28 cellular contexts compared by ENCODE assay signal in the genomic region with DNA sequence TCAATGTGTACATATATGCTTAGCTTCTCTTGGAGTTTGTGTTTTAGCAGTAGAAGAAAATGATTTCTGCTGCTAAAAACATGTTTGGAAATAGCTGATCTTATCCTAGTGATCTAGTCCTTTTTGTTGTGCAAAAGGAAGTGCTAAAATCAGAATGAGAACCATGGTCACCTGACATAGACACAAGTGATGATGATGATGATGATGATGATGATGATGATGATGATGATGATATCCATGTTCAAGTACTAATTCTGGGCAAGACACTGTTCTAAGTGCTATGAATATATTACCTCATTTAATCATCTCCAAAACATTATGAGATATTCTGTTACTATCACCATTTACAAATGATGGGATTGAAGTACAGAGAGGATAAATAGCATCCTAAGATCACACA.
"Had no signal": no experiment of that assay in that cellular context is flagged by ENCODE, and none has a peak within 500 bp of the region (broad histone marks: within the 10 kb centered on the region; RNA-seq: fewer than 3 reads in every experiment).

No MANE protein-coding gene starts in this region.

- H3K4me1 ChIP-seq: esophagus muscularis mucosa, gastroesophageal sphincter, heart right ventricle had no signal

- H3K36me3 Mint-ChIP-seq: activated naive CD8-positive, alpha-beta T cell had no signal

- DNase-seq: activated CD4-positive, alpha-beta memory T cell treated with anti-CD3 and anti-CD28 coated beads, Interleukin-2, amount 10 ng/mL, durations not matched to agents 7 days and 5 days; activated CD4-positive, alpha-beta T cell treated with anti-CD3 and anti-CD28 coated beads for 36 hours; activated CD4-positive, alpha-beta T cell treated with anti-CD3 and anti-CD28 coated beads, Interleukin-2, amount 10 ng/mL, durations not matched to agents 24 days and 14 days; activated CD4-positive, CD25-positive, alpha-beta regulatory T cell; activated CD4-positive, CD25-positive, alpha-beta regulatory T cell treated with anti-CD3 and anti-CD28 coated beads, Interleukin-2, amount 50 U/mL, for 72 hours; activated CD8-positive, alpha-beta memory T cell treated with anti-CD3 and anti-CD28 coated beads, Interleukin-2, amount 50 U/mL, for 48 hours; activated effector memory CD4-positive, alpha-beta T cell treated with Interleukin-2 at 50 U/mL for 16 hours; activated gamma-delta T cell treated with Interleukin-2 at 50 U/mL for 16 hours; activated naive CD4-positive, alpha-beta T cell treated with anti-CD3 and anti-CD28 coated beads, Interleukin-2, amount 50 U/mL, for 16 hours; activated naive CD4-positive, alpha-beta T cell treated with Interleukin-2 at 50 U/mL for 16 hours; activated T-cell treated with anti-CD3 and anti-CD28 coated beads for 4 hours; activated T-cell treated with anti-CD3 and anti-CD28 coated beads, Interleukin-2, amount 50 U/mL, for 24 hours; activated T-cell treated with anti-CD3 and anti-CD28 coated beads, Interleukin-2, amount 50 U/mL, for 72 hours; amniotic stem cell; anterior cingulate cortex; body of pancreas; caudate nucleus; cortex of kidney; effector CD4-positive, alpha-beta T cell; effector memory CD8-positive, alpha-beta T cell; erythroblast; foreskin melanocyte; heart right ventricle had no signal

- H3K4me3 Mint-ChIP-seq: activated CD4-positive, alpha-beta memory T cell treated with anti-CD3 and anti-CD28 coated beads, Interleukin-2, amount 10 ng/mL, durations not matched to agents 7 days and 5 days; activated CD4-positive, alpha-beta T cell treated with anti-CD3 and anti-CD28 coated beads for 36 hours; activated CD4-positive, alpha-beta T cell treated with anti-CD3 and anti-CD28 coated beads, Interleukin-2, amount 10 ng/mL, durations not matched to agents 24 days and 14 days; activated naive CD8-positive, alpha-beta T cell; activated T-cell treated with anti-CD3 and anti-CD28 coated beads, Interleukin-2, amount 50 U/mL, for 24 hours; activated T-cell treated with anti-CD3 and anti-CD28 coated beads, Interleukin-2, amount 50 U/mL, for 72 hours; activated T-helper 17 cell treated with anti-CD3 and anti-CD28 coated beads, Interleukin-2, amount 50 U/mL, for 72 hours; effector memory CD8-positive, alpha-beta T cell had no signal

- ATAC-seq: body of pancreas; effector memory CD8-positive, alpha-beta T cell; gastroesophageal sphincter; heart right ventricle had no signal

- H3K27me3 Mint-ChIP-seq: activated CD4-positive, alpha-beta memory T cell treated with anti-CD3 and anti-CD28 coated beads, Interleukin-2, amount 10 ng/mL, durations not matched to agents 7 days and 5 days; activated CD4-positive, alpha-beta T cell treated with anti-CD3 and anti-CD28 coated beads for 36 hours; activated naive CD8-positive, alpha-beta T cell; activated T-helper 17 cell treated with anti-CD3 and anti-CD28 coated beads, Interleukin-2, amount 50 U/mL, for 72 hours; effector memory CD8-positive, alpha-beta T cell had no signal

- H3K9me3 ChIP-seq: body of pancreas, esophagus muscularis mucosa, gastroesophageal sphincter, heart right ventricle had no signal

- H3K27ac Mint-ChIP-seq: activated CD4-positive, alpha-beta memory T cell treated with anti-CD3 and anti-CD28 coated beads, Interleukin-2, amount 10 ng/mL, durations not matched to agents 7 days and 5 days; activated CD4-positive, alpha-beta T cell treated with anti-CD3 and anti-CD28 coated beads for 36 hours; activated CD4-positive, alpha-beta T cell treated with anti-CD3 and anti-CD28 coated beads, Interleukin-2, amount 10 ng/mL, durations not matched to agents 24 days and 14 days; activated naive CD8-positive, alpha-beta T cell; activated T-cell treated with anti-CD3 and anti-CD28 coated beads, Interleukin-2, amount 50 U/mL, for 24 hours; activated T-cell treated with anti-CD3 and anti-CD28 coated beads, Interleukin-2, amount 50 U/mL, for 72 hours; activated T-helper 17 cell treated with anti-CD3 and anti-CD28 coated beads, Interleukin-2, amount 50 U/mL, for 72 hours; effector memory CD8-positive, alpha-beta T cell had no signal

- H3K27ac ChIP-seq: body of pancreas, esophagus muscularis mucosa, gastroesophageal sphincter, heart right ventricle had no signal

- H3K4me3 ChIP-seq: body of pancreas, esophagus muscularis mucosa, gastroesophageal sphincter, heart right ventricle had no signal

- H3K36me3 ChIP-seq: esophagus muscularis mucosa, gastroesophageal sphincter, heart right ventricle had no signal

- H3K27me3 ChIP-seq: body of pancreas, esophagus muscularis mucosa, gastroesophageal sphincter, heart right ventricle had no signal

- H3K9me3 Mint-ChIP-seq: activated CD4-positive, alpha-beta memory T cell treated with anti-CD3 and anti-CD28 coated beads, Interleukin-2, amount 10 ng/mL, durations not matched to agents 7 days and 5 days; activated CD4-positive, alpha-beta T cell treated with anti-CD3 and anti-CD28 coated beads, Interleukin-2, amount 10 ng/mL, durations not matched to agents 24 days and 14 days; activated T-cell treated with anti-CD3 and anti-CD28 coated beads, Interleukin-2, amount 50 U/mL, for 24 hours; activated T-cell treated with anti-CD3 and anti-CD28 coated beads, Interleukin-2, amount 50 U/mL, for 72 hours; activated T-helper 17 cell treated with anti-CD3 and anti-CD28 coated beads, Interleukin-2, amount 50 U/mL, for 72 hours; effector memory CD8-positive, alpha-beta T cell had no signal

- FAIRE-seq: colon had no signal
